ENCODE assay signal across 10 cellular contexts in genomic region chr4:174154455-174154854, GRCh38.
A peak's percentile ranks its signal among the peaks of the same experiment; 100 is the strongest.
DNase-seq lines count a peak whose midpoint lies in the region; ATAC-seq, FAIRE-seq and TF ChIP-seq lines count a peak whose summit lies in the region.
"Had no signal": no experiment of that assay in that cellular context is flagged by ENCODE, and none has a peak within 500 bp of the region (broad histone marks: within the 10 kb centered on the region; RNA-seq: fewer than 3 reads in every experiment).

No MANE protein-coding gene starts in this region.

- FAIRE-seq in RCC 7860 (lab: Jason Lieb, UNC), result no peak

- H3K36me3 Mint-ChIP-seq in activated T-helper 1 cell treated with anti-CD3 and anti-CD28 coated beads, Interleukin-12 subunit alpha, Interleukin-12 subunit beta, Interleukin-2, Interleukin-4 antibody, amounts not matched to agents 30 ng/mL and 10 ng/mL and 1 ng/mL, durations not matched to agents 14 hours and 24 hours and 36 hours (ENCODE audit: low read depth), result no peaks in the 10 kb centered on the region

- no peaks in the 10 kb centered on the region for H3K9me3 ChIP-seq in psoas muscle

- H3K9me3 Mint-ChIP-seq in activated T-helper 1 cell treated with anti-CD3 and anti-CD28 coated beads, Interleukin-12 subunit alpha, Interleukin-12 subunit beta, Interleukin-2, Interleukin-4 antibody, amounts not matched to agents 30 ng/mL and 10 ng/mL and 1 ng/mL, durations not matched to agents 14 hours and 24 hours and 36 hours, result no peaks in the 10 kb centered on the region
- H3K9me3 Mint-ChIP-seq: activated naive CD4-positive, alpha-beta T cell treated with anti-CD3 and anti-CD28 coated beads for 36 hours; stimulated activated naive CD8-positive, alpha-beta T cell treated with anti-CD3 and anti-CD28 coated beads, Interleukin-15, amount 100 ng/mL, for 72 hours had no signal

- H3K4me3 ChIP-seq in fibroblast of mammary gland (ENCODE audit: control insufficient read depth, low read depth, low read length) (peak overlapping the region; percentile 36), psoas muscle (peak overlapping the region; percentile 47)

- ATAC-seq in psoas muscle (peak in 1 of 4 donors; percentile 67), GM18517 (IDR thresholded peaks at IDR 0.05; ENCODE audit: unreplicated experiment) (no peak), HG03432 (IDR thresholded peaks at IDR 0.05; ENCODE audit: unreplicated experiment) (no peak)
- ATAC-seq: stimulated activated naive CD8-positive, alpha-beta T cell treated with anti-CD3 and anti-CD28 coated beads, Interleukin-15, amount 100 ng/mL, for 72 hours had no signal

- peaks cover 4% of the 10 kb centered on the region for H3K27me3 Mint-ChIP-seq in activated T-helper 1 cell treated with anti-CD3 and anti-CD28 coated beads, Interleukin-12 subunit alpha, Interleukin-12 subunit beta, Interleukin-2, Interleukin-4 antibody, amounts not matched to agents 30 ng/mL and 10 ng/mL and 1 ng/mL, durations not matched to agents 14 hours and 24 hours and 36 hours (ENCODE audit: insufficient read depth)

- DNase-seq in DMS53 treated with DMSO at 0.1 percent for 48 hours (lab: John Stamatoyannopoulos, UW; ENCODE audit: unreplicated experiment), result peak; percentile 54
- peak; percentile 17 for DNase-seq in RCC 7860 (ENCODE audit: low spot score)
- peak; percentile 92 for DNase-seq in fibroblast of mammary gland (ENCODE audit: low read depth)
- DNase-seq in psoas muscle, result no peak
- no peak for DNase-seq in activated T-helper 1 cell treated with anti-CD3 and anti-CD28 coated beads, Interleukin-12 subunit alpha, Interleukin-12 subunit beta, Interleukin-2, Interleukin-4 antibody, amounts not matched to agents 30 ng/mL and 10 ng/mL and 1 ng/mL, durations not matched to agents 14 hours and 24 hours and 36 hours (ENCODE audit: low spot score)
- no peak for DNase-seq in NOMO-1 treated with dmso at 0.1 percent for 144 hours (lab: John Stamatoyannopoulos, UW; ENCODE audit: unreplicated experiment)
- DNase-seq: activated naive CD4-positive, alpha-beta T cell treated with anti-CD3 and anti-CD28 coated beads for 36 hours; stimulated activated naive CD8-positive, alpha-beta T cell treated with anti-CD3 and anti-CD28 coated beads, Interleukin-15, amount 100 ng/mL, for 72 hours had no signal

- TF ChIP-seq CTCF in fibroblast of mammary gland (conservative IDR thresholded peaks at IDR 0.05; ENCODE audit: control insufficient read depth, insufficient read depth, low read depth, low read length), result no peak
- no peak for TF ChIP-seq CTCF in psoas muscle (IDR thresholded peaks at IDR 0.05)

- H3K27ac Mint-ChIP-seq in activated T-helper 1 cell treated with anti-CD3 and anti-CD28 coated beads, Interleukin-12 subunit alpha, Interleukin-12 subunit beta, Interleukin-2, Interleukin-4 antibody, amounts not matched to agents 30 ng/mL and 10 ng/mL and 1 ng/mL, durations not matched to agents 14 hours and 24 hours and 36 hours, result no peak overlapping the region
- H3K27ac Mint-ChIP-seq: activated naive CD4-positive, alpha-beta T cell treated with anti-CD3 and anti-CD28 coated beads for 36 hours; stimulated activated naive CD8-positive, alpha-beta T cell treated with anti-CD3 and anti-CD28 coated beads, Interleukin-15, amount 100 ng/mL, for 72 hours had no signal

- no peaks in the 10 kb centered on the region for H3K36me3 ChIP-seq in psoas muscle (ENCODE audit: insufficient read depth in 1 of 2, low read depth in 1 of 2)

- 35 to 56% (median 44%) methylated on average over 3 of the region's 3 CpGs for WGBS in psoas muscle, 3 donors

- H3K27me3 ChIP-seq in psoas muscle (ENCODE audit: insufficient read depth in 3 of 3, low read length in 2 of 3), result no peaks in the 10 kb centered on the region

- no peak overlapping the region for H3K4me3 Mint-ChIP-seq in activated T-helper 1 cell treated with anti-CD3 and anti-CD28 coated beads, Interleukin-12 subunit alpha, Interleukin-12 subunit beta, Interleukin-2, Interleukin-4 antibody, amounts not matched to agents 30 ng/mL and 10 ng/mL and 1 ng/mL, durations not matched to agents 14 hours and 24 hours and 36 hours
- H3K4me3 Mint-ChIP-seq: activated naive CD4-positive, alpha-beta T cell treated with anti-CD3 and anti-CD28 coated beads for 36 hours; stimulated activated naive CD8-positive, alpha-beta T cell treated with anti-CD3 and anti-CD28 coated beads, Interleukin-15, amount 100 ng/mL, for 72 hours had no signal

- intact Hi-C loops in psoas muscle (cut with DNase I), result no loop called here
- intact Hi-C loops in activated T-helper 1 cell treated with anti-CD3 and anti-CD28 coated beads, Interleukin-12 subunit alpha, Interleukin-12 subunit beta, Interleukin-2, Interleukin-4 antibody, amounts not matched to agents 30 ng/mL and 10 ng/mL and 1 ng/mL, durations not matched to agents 14 hours and 24 hours and 36 hours (cut with micrococcal nuclease), result loop anchor here (10.0 kb wide), 1 partner anchor 730 kb away; no protein-coding TSS in a partner anchor

- H3K27ac ChIP-seq in psoas muscle, result no peak overlapping the region

- no peaks in the 10 kb centered on the region for H3K4me1 Mint-ChIP-seq in activated T-helper 1 cell treated with anti-CD3 and anti-CD28 coated beads, Interleukin-12 subunit alpha, Interleukin-12 subunit beta, Interleukin-2, Interleukin-4 antibody, amounts not matched to agents 30 ng/mL and 10 ng/mL and 1 ng/mL, durations not matched to agents 14 hours and 24 hours and 36 hours (ENCODE audit: low read depth)
- H3K4me1 Mint-ChIP-seq: stimulated activated naive CD8-positive, alpha-beta T cell treated with anti-CD3 and anti-CD28 coated beads, Interleukin-15, amount 100 ng/mL, for 72 hours had no signal

- no peaks in the 10 kb centered on the region for H3K4me1 ChIP-seq in psoas muscle

Comparison
In these comparisons a context has a peak if more than half of its experiments do, and no peak if none do; other contexts are left out.
1. DNase-seq: peak in DMS53 treated with DMSO at 0.1 percent for 48 hours (single experiment), RCC 7860 (single experiment) and fibroblast of mammary gland (single experiment); none in psoas muscle (0 of 2), activated T-helper 1 cell treated with anti-CD3 and anti-CD28 coated beads, Interleukin-12 subunit alpha, Interleukin-12 subunit beta, Interleukin-2, Interleukin-4 antibody, amounts not matched to agents 30 ng/mL and 10 ng/mL and 1 ng/mL, durations not matched to agents 14 hours and 24 hours and 36 hours (single experiment) and NOMO-1 treated with dmso at 0.1 percent for 144 hours (single experiment).